In genomic region chr18:56489901-56490300, GRCh38 we compare ENCODE assay signal across 21 cellular contexts.
DNase-seq lines count a peak whose midpoint lies in the region; ATAC-seq, FAIRE-seq and TF ChIP-seq lines count a peak whose summit lies in the region.
"Had no signal": no experiment of that assay in that cellular context is flagged by ENCODE, and none has a peak within 500 bp of the region (broad histone marks: within the 10 kb centered on the region; RNA-seq: fewer than 3 reads in every experiment).

No MANE protein-coding gene starts in this region.

- intact Hi-C loops in right lobe of liver (cut with DNase I), result no loop called here
- intact Hi-C loops in HepG2 (cut with micrococcal nuclease; ENCODE audit: unreplicated experiment), result no loop called here

- ATAC-seq in right lobe of liver, result peak in 3 of 4 donors; percentile 23 to 55 (median 44)
- ATAC-seq in HepG2, result no peak
- no peak for ATAC-seq in HG03025 (IDR thresholded peaks at IDR 0.05; ENCODE audit: low FRiP score, unreplicated experiment)
- no peak for ATAC-seq in HG02798 (IDR thresholded peaks at IDR 0.05; ENCODE audit: poor library complexity, unreplicated experiment)
- ATAC-seq: GM23338, HCT116 had no signal

- H3K27me3 ChIP-seq in right lobe of liver, result no peaks in the 10 kb centered on the region
- no peaks in the 10 kb centered on the region for H3K27me3 ChIP-seq in HepG2 (ENCODE audit: control insufficient read depth in 1 of 2, insufficient read depth in 2 of 2, low read length in 2 of 2)
- no peaks in the 10 kb centered on the region for H3K27me3 ChIP-seq in MM.1S (replicated peaks; ENCODE audit: insufficient read depth, low read length)

- no peak for TF ChIP-seq CTCF in right lobe of liver (IDR thresholded peaks at IDR 0.05)
- TF ChIP-seq CTCF in HepG2 (CRISPR knock-in tag; IDR thresholded peaks at IDR 0.05), result no peak
- no peak for TF ChIP-seq CTCF in MM.1S (IDR thresholded peaks at IDR 0.05; ENCODE audit: low read length)

- H4K20me1 ChIP-seq in HepG2 (ENCODE audit: insufficient read depth, low read length) (no peaks in the 10 kb centered on the region), MM.1S (ENCODE audit: insufficient read depth, low read length) (no peaks in the 10 kb centered on the region)

- no peak overlapping the region for H2AFZ ChIP-seq in HepG2 (ENCODE audit: low read length)
- H2AFZ ChIP-seq in MM.1S (ENCODE audit: low read length), result no peak overlapping the region
- H2AFZ ChIP-seq: GM23338 had no signal

- no peak overlapping the region for H3K4me3 ChIP-seq in right lobe of liver
- H3K4me3 ChIP-seq in HepG2 (replicated peaks in 1 of 3; ENCODE audit: insufficient read depth in 1 of 3, low read depth in 2 of 3, low read length in 3 of 3), result no peak overlapping the region
- no peak overlapping the region for H3K4me3 ChIP-seq in MM.1S (ENCODE audit: low read length)
- H3K4me3 ChIP-seq: GM23338 had no signal

- H3K4me1 ChIP-seq in right lobe of liver (no peaks in the 10 kb centered on the region), HepG2 (ENCODE audit: insufficient read depth, low read length) (no peaks in the 10 kb centered on the region), MM.1S (ENCODE audit: low read length) (no peaks in the 10 kb centered on the region)

- H3K9me3 ChIP-seq in right lobe of liver (no peaks in the 10 kb centered on the region), HepG2 (ENCODE audit: low read length) (no peaks in the 10 kb centered on the region), MM.1S (replicated peaks; ENCODE audit: insufficient read depth, low read length) (no peaks in the 10 kb centered on the region)
- H3K9me3 ChIP-seq: SK-N-SH had no signal

- in situ Hi-C loops in HepG2 (cut with HindIII; ENCODE audit: extremely low pct_ligation_motif_present, low pct_unique_long_range_greater_than_20kb), result no loop called here

- CTCF ChIA-PET in HepG2 (lab: Yijun Ruan, JAX; ENCODE audit: low intra/inter-chr PET ratio, low total read pairs), result no interaction called here

- H3K36me3 ChIP-seq in right lobe of liver (no peaks in the 10 kb centered on the region), HepG2 (replicated peaks in 1 of 2; ENCODE audit: control insufficient read depth in 1 of 2, insufficient read depth in 2 of 2, low read length in 2 of 2) (no peaks in the 10 kb centered on the region), MM.1S (replicated peaks; ENCODE audit: insufficient read depth, low read length) (no peaks in the 10 kb centered on the region)

- no peak for TF ChIP-seq POLR2A in right lobe of liver (IDR thresholded peaks at IDR 0.05)
- TF ChIP-seq POLR2A in HepG2 (IDR thresholded peaks at IDR 0.05; ENCODE audit: insufficient read depth in 1 of 2, low read depth in 2 of 2, low read length in 2 of 2), result no peak

- POLR2A ChIA-PET in HepG2 (lab: Yijun Ruan, JAX), result no interaction called here

- no TSS peak for BruUV-seq in HepG2 (replicated peaks; lab: Mats Ljungman, UMichigan)

- H3K9ac ChIP-seq in HepG2 (ENCODE audit: insufficient read depth, low read depth, low read length) (no peak overlapping the region), MM.1S (ENCODE audit: low read length) (no peak overlapping the region)
- H3K9ac ChIP-seq: SK-N-SH had no signal

- TF ChIP-seq EP300 in HepG2 (IDR thresholded peaks at IDR 0.05; ENCODE audit: low read depth in 2 of 2, low read length in 2 of 2), result no peak
- no peak for TF ChIP-seq EP300 in HepG2 (CRISPR knock-in tag; IDR thresholded peaks at IDR 0.05; ENCODE audit: borderline replicate concordance)

- DNase-seq in right lobe of liver (no peak), HepG2 (ENCODE audit: low spot score) (no peak), NOMO-1 treated with dmso at 0.1 percent for 144 hours (lab: John Stamatoyannopoulos, UW; ENCODE audit: unreplicated experiment) (peak; percentile 68), globus pallidus (ENCODE audit: low spot score) (peak; percentile 14), MM.1S (no peak), GM03348 (ENCODE audit: low spot score) (no peak)
- DNase-seq: 8988T; CD8-positive, alpha-beta memory T cell; GF-D8; Karpas-422; NCI-H1436 treated with DMSO at 0.1 percent for 48 hours; NCI-H2081; NCI-H510A; NCI-H774; SHP77; SK-N-SH had no signal

- no peaks in the 10 kb centered on the region for H3K79me2 ChIP-seq in HepG2 (ENCODE audit: insufficient read depth, low read length)
- H3K79me2 ChIP-seq in MM.1S (ENCODE audit: low read length), result no peaks in the 10 kb centered on the region

- H3K9me2 ChIP-seq in MM.1S (replicated peaks; ENCODE audit: insufficient read depth, low read length), result no peaks in the 10 kb centered on the region
- H3K9me2 ChIP-seq: SK-N-SH had no signal

- H3K4me2 ChIP-seq in HepG2 (ENCODE audit: low read depth, low read length) (no peak overlapping the region), MM.1S (ENCODE audit: low read depth, low read length) (no peak overlapping the region)
- H3K4me2 ChIP-seq: GM23338, SK-N-SH had no signal

- H3F3A ChIP-seq in MM.1S (ENCODE audit: insufficient read depth, low read length), result no peaks in the 10 kb centered on the region

- WGBS in right lobe of liver (ENCODE audit: insufficient coverage, low coverage, low lambda C conversion rate, missing lambda C conversion rate), result 62% methylated on average over 5 of the region's 5 CpGs
- WGBS in HepG2 (ENCODE audit: low lambda C conversion rate), result 24% methylated on average over 5 of the region's 5 CpGs

- H3K27ac ChIP-seq in right lobe of liver (no peak overlapping the region), HepG2 (ENCODE audit: extremely low read length, insufficient read depth, low read length) (no peak overlapping the region), MM.1S (ENCODE audit: low read length) (no peak overlapping the region)

- TF ChIP-seq RAD21 in HepG2 (CRISPR knock-in tag; IDR thresholded peaks at IDR 0.05), result no peak

- no peak for FAIRE-seq in HepG2 (lab: Jason Lieb, UNC)
- FAIRE-seq: GM12892 had no signal

TF ChIP-seq in HepG2, 621 proteins besides CTCF, POLR2A, EP300 and RAD21:
- TF ChIP-seq RFX1 (IDR thresholded peaks at IDR 0.05), result no peak
- TF ChIP-seq ZNF282 (IDR thresholded peaks at IDR 0.05; ENCODE audit: partially characterized antibody), result no peak
- TF ChIP-seq RELA (CRISPR knock-in tag; IDR thresholded peaks at IDR 0.05), result no peak
- no peak for TF ChIP-seq GLMP (CRISPR knock-in tag; IDR thresholded peaks at IDR 0.05; ENCODE audit: borderline replicate concordance)
- no peak for TF ChIP-seq MBD4 (IDR thresholded peaks at IDR 0.05; ENCODE audit: borderline replicate concordance, low read length)
- TF ChIP-seq ZNF761 (CRISPR knock-in tag; conservative IDR thresholded peaks at IDR 0.05), result no peak
- no peak for TF ChIP-seq KLF12 (CRISPR knock-in tag; IDR thresholded peaks at IDR 0.05; ENCODE audit: borderline replicate concordance)
- TF ChIP-seq EZH2 (conservative IDR thresholded peaks at IDR 0.05; ENCODE audit: low read depth, low read length), result no peak
- no peak for TF ChIP-seq SAFB2 (CRISPR knock-in tag; IDR thresholded peaks at IDR 0.05; ENCODE audit: borderline replicate concordance, low read depth)
- no peak for TF ChIP-seq REPIN1 (CRISPR knock-in tag; IDR thresholded peaks at IDR 0.05; ENCODE audit: borderline replicate concordance, low read depth)
- no peak for TF ChIP-seq KDM5A (IDR thresholded peaks at IDR 0.05; ENCODE audit: borderline replicate concordance, low read length)
- TF ChIP-seq RNF219 (CRISPR knock-in tag; IDR thresholded peaks at IDR 0.05), result no peak
- no peak for TF ChIP-seq ZNF446 (CRISPR knock-in tag; IDR thresholded peaks at IDR 0.05)
- TF ChIP-seq ZBTB43 (CRISPR knock-in tag; conservative IDR thresholded peaks at IDR 0.05), result no peak
- TF ChIP-seq DMAP1 (CRISPR knock-in tag; IDR thresholded peaks at IDR 0.05), result no peak
- TF ChIP-seq CBX5 (CRISPR knock-in tag; IDR thresholded peaks at IDR 0.05; ENCODE audit: borderline replicate concordance), result no peak
- TF ChIP-seq PITX1 (CRISPR knock-in tag; IDR thresholded peaks at IDR 0.05), result no peak
- no peak for TF ChIP-seq KMT2A (CRISPR knock-in tag; IDR thresholded peaks at IDR 0.05)

Comparison
In these comparisons a context has a peak if more than half of its experiments do, and no peak if none do; other contexts are left out.
1. ATAC-seq: peak in right lobe of liver (3 of 4); none in HepG2 (single experiment), HG03025 (single experiment) and HG02798 (single experiment).
2. DNase-seq: peak in NOMO-1 treated with dmso at 0.1 percent for 144 hours (single experiment) and globus pallidus (single experiment); none in right lobe of liver (0 of 3), HepG2 (single experiment), MM.1S (single experiment) and GM03348 (single experiment).